Comparison of ENCODE assay signal across 9 cellular contexts in genomic region chr6:4253604-4254211, GRCh38.
DNase-seq lines count a peak whose midpoint lies in the region; ATAC-seq and TF ChIP-seq lines count a peak whose summit lies in the region.
"Had no signal": no experiment of that assay in that cellular context is flagged by ENCODE, and none has a peak within 500 bp of the region (broad histone marks: within the 10 kb centered on the region; RNA-seq: fewer than 3 reads in every experiment).

No MANE protein-coding gene starts in this region.

- DNase-seq in DMS153 (lab: John Stamatoyannopoulos, UW) (peak; percentile 2), NCI-H69 (lab: John Stamatoyannopoulos, UW) (peak; percentile 74), fibroblast of lung (ENCODE audit: low read depth in 2 of 2) (peak; percentile 65 to 82), pons (ENCODE audit: low spot score) (peak; percentile 31), NCI-H128 (lab: John Stamatoyannopoulos, UW; ENCODE audit: unreplicated experiment) (no peak)
- DNase-seq: stimulated activated CD8-positive, alpha-beta memory T cell treated with anti-CD3 and anti-CD28 coated beads, Interleukin-4, amount 100 ng/mL, for 48 hours had no signal

- H3K27me3 ChIP-seq in fibroblast of lung (ENCODE audit: control insufficient read depth, insufficient read depth, low read length) = no peaks in the 10 kb centered on the region

- peaks cover 5% of the 10 kb centered on the region for H3K4me1 ChIP-seq in fibroblast of lung (ENCODE audit: control insufficient read depth, extremely low read depth, insufficient read depth, low read length)

- no peaks in the 10 kb centered on the region for H3K36me3 ChIP-seq in fibroblast of lung (ENCODE audit: control insufficient read depth, insufficient read depth, low read length)

- H3K4me2 ChIP-seq in fibroblast of lung (ENCODE audit: extremely low read depth, insufficient read depth, low read length) = peak overlapping the region; percentile 32

- no peak overlapping the region for H3K27ac ChIP-seq in fibroblast of lung (ENCODE audit: insufficient read depth, low read length)

- H3K79me2 ChIP-seq in fibroblast of lung (ENCODE audit: control insufficient read depth, insufficient read depth, low read length) = no peaks in the 10 kb centered on the region

- no peaks in the 10 kb centered on the region for H4K20me1 ChIP-seq in fibroblast of lung (ENCODE audit: control insufficient read depth, extremely low read depth, insufficient read depth, low read length)

- ATAC-seq in HG02798 (IDR thresholded peaks at IDR 0.05; ENCODE audit: poor library complexity, unreplicated experiment) (no peak), GM21447 (IDR thresholded peaks at IDR 0.05; ENCODE audit: unreplicated experiment) (no peak), GM21515 (IDR thresholded peaks at IDR 0.05; ENCODE audit: unreplicated experiment) (no peak)

- no peak overlapping the region for H3K4me3 ChIP-seq in fibroblast of lung (replicated peaks in 1 of 4; ENCODE audit: control extremely low read depth in 1 of 4, insufficient read depth in 1 of 4, low read depth in 3 of 4, low read length in 4 of 4)

- no peak overlapping the region for H3K9ac ChIP-seq in fibroblast of lung (ENCODE audit: insufficient read depth, low read length)

- H3K9me3 ChIP-seq in fibroblast of lung (ENCODE audit: control insufficient read depth, insufficient read depth, low read depth, low read length) = no peaks in the 10 kb centered on the region

- peak overlapping the region; percentile 42 for H2AFZ ChIP-seq in fibroblast of lung (ENCODE audit: low read length)

- peak; percentile 70 to 80 for TF ChIP-seq CTCF in fibroblast of lung (conservative IDR thresholded peaks at IDR 0.05 in 1 of 2, IDR thresholded peaks at IDR 0.05 in 1 of 2; ENCODE audit: low read depth in 1 of 2, low read length in 2 of 2)
